14 cellular contexts compared by ENCODE assay signal in genomic region chr3:64837126-64837738, GRCh38.
"Had no signal": no experiment of that assay in that cellular context is flagged by ENCODE, and none has a peak within 500 bp of the region (broad histone marks: within the 10 kb centered on the region; RNA-seq: fewer than 3 reads in every experiment).

No MANE protein-coding gene starts in this region.

- H3K36me3 ChIP-seq: pancreas, right lobe of liver had no signal

- H3K4me1 ChIP-seq: pancreas, right lobe of liver had no signal

- H3K4me3 ChIP-seq: pancreas, right lobe of liver, SK-N-MC had no signal

- H3K27me3 ChIP-seq: pancreas, right lobe of liver had no signal

- H3K9me3 ChIP-seq: pancreas, right lobe of liver had no signal

- H3K27ac ChIP-seq: pancreas, right lobe of liver, SK-N-MC had no signal

- DNase-seq: activated CD4-positive, alpha-beta memory T cell treated with anti-CD3 and anti-CD28 coated beads, Interleukin-2, amount 10 ng/mL, durations not matched to agents 7 days and 5 days; activated CD4-positive, alpha-beta T cell treated with anti-CD3 and anti-CD28 coated beads for 36 hours; activated naive CD8-positive, alpha-beta T cell treated with anti-CD3 and anti-CD28 coated beads, Interleukin-2, amount 50 U/mL, for 24 hours; central memory CD4-positive, alpha-beta T cell; cortex of kidney; effector CD8-positive, alpha-beta T cell; pancreas; right lobe of liver; stimulated activated CD4-positive, alpha-beta T cell treated with anti-CD3 and anti-CD28 coated beads, Interleukin-4, amount 100 ng/mL, for 1 hour; stimulated activated CD8-positive, alpha-beta memory T cell treated with anti-CD3 and anti-CD28 coated beads, Interleukin-4, amount 100 ng/mL, for 48 hours; stimulated activated naive CD8-positive, alpha-beta T cell treated with anti-CD3 and anti-CD28 coated beads, Interleukin-15, Interleukin-2, amounts not matched to agents 100 U/mL and 50 U/mL, for 24 hours; T-cell; T1000 had no signal
